ENCODE assay signal across 22 cellular contexts in the genomic region with DNA sequence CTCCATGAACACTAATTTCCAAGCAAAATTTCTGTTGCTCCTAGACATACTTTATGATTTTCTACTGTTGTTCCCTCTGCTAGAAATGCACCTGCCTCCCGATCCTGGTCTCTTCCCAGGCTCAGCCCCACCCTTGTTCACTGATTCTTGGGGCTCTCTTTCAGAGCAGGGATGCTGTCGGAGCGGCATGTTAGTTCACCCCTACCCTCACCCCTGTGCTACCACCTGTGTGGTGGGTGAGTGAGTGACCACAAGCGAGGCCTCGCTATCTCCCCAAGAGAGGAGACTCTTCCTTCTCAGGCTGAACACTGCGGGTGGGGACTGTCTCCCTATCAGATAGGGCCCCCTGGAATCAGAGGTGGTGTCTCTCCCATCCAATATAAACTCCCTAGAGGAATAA. TPM values are rescaled to one million over a fixed set of nuclear protein-coding genes. Genes with fewer than 3 reads are reported as not detected.
"Had no signal": no experiment of that assay in that cellular context is flagged by ENCODE, and none has a peak within 500 bp of the region (broad histone marks: within the 10 kb centered on the region; RNA-seq: fewer than 3 reads in every experiment).

No MANE protein-coding gene starts in this region.

- H3K4me1 Mint-ChIP-seq: activated CD4-positive, alpha-beta memory T cell treated with anti-CD3 and anti-CD28 coated beads, Interleukin-2, amount 10 ng/mL, durations not matched to agents 7 days and 5 days; activated CD4-positive, alpha-beta T cell treated with anti-CD3 and anti-CD28 coated beads for 36 hours; activated naive CD8-positive, alpha-beta T cell treated with anti-CD3 and anti-CD28 coated beads for 36 hours; activated T-helper 17 cell treated with anti-CD3 and anti-CD28 coated beads, Interleukin-2, amount 50 U/mL, for 72 hours had no signal

- H3K4me3 Mint-ChIP-seq: activated CD4-positive, alpha-beta memory T cell treated with anti-CD3 and anti-CD28 coated beads, Interleukin-2, amount 10 ng/mL, durations not matched to agents 7 days and 5 days; activated CD4-positive, alpha-beta T cell treated with anti-CD3 and anti-CD28 coated beads for 36 hours; activated naive CD4-positive, alpha-beta T cell treated with anti-CD3 and anti-CD28 coated beads for 36 hours; activated naive CD8-positive, alpha-beta T cell treated with anti-CD3 and anti-CD28 coated beads for 36 hours; activated T-helper 17 cell treated with anti-CD3 and anti-CD28 coated beads, Interleukin-2, amount 50 U/mL, for 72 hours had no signal

- ATAC-seq: activated CD4-positive, alpha-beta T cell treated with anti-CD3 and anti-CD28 coated beads for 36 hours; activated T-helper 17 cell treated with anti-CD3 and anti-CD28 coated beads, Interleukin-2, amount 50 U/mL, for 72 hours had no signal

- H3K36me3 ChIP-seq: brain microvascular endothelial cell had no signal

- H3K36me3 Mint-ChIP-seq: activated naive CD8-positive, alpha-beta T cell treated with anti-CD3 and anti-CD28 coated beads for 36 hours had no signal

- H3K9me3 Mint-ChIP-seq: activated CD4-positive, alpha-beta memory T cell treated with anti-CD3 and anti-CD28 coated beads, Interleukin-2, amount 10 ng/mL, durations not matched to agents 7 days and 5 days; activated naive CD4-positive, alpha-beta T cell treated with anti-CD3 and anti-CD28 coated beads for 36 hours; activated naive CD8-positive, alpha-beta T cell treated with anti-CD3 and anti-CD28 coated beads for 36 hours; activated T-helper 17 cell treated with anti-CD3 and anti-CD28 coated beads, Interleukin-2, amount 50 U/mL, for 72 hours had no signal

- H3K27ac Mint-ChIP-seq: activated CD4-positive, alpha-beta memory T cell treated with anti-CD3 and anti-CD28 coated beads, Interleukin-2, amount 10 ng/mL, durations not matched to agents 7 days and 5 days; activated CD4-positive, alpha-beta T cell treated with anti-CD3 and anti-CD28 coated beads for 36 hours; activated naive CD4-positive, alpha-beta T cell treated with anti-CD3 and anti-CD28 coated beads for 36 hours; activated naive CD8-positive, alpha-beta T cell treated with anti-CD3 and anti-CD28 coated beads for 36 hours; activated T-helper 17 cell treated with anti-CD3 and anti-CD28 coated beads, Interleukin-2, amount 50 U/mL, for 72 hours had no signal

- H3K4me3 ChIP-seq: PC-9 had no signal

- H3K27ac ChIP-seq: brain microvascular endothelial cell, PC-9, VCaP had no signal

- H3K27me3 ChIP-seq: brain microvascular endothelial cell had no signal

- DNase-seq: activated CD4-positive, alpha-beta memory T cell treated with anti-CD3 and anti-CD28 coated beads, Interleukin-2, amount 10 ng/mL, durations not matched to agents 7 days and 5 days; activated CD4-positive, alpha-beta T cell treated with anti-CD3 and anti-CD28 coated beads for 36 hours; activated CD4-positive, alpha-beta T cell treated with anti-CD3 and anti-CD28 coated beads, Interleukin-2, amount 50 U/mL, for 1 hour; activated gamma-delta T cell; activated naive CD4-positive, alpha-beta T cell treated with anti-CD3 and anti-CD28 coated beads for 36 hours; activated naive CD8-positive, alpha-beta T cell treated with anti-CD3 and anti-CD28 coated beads for 36 hours; activated T-cell treated with anti-CD3 and anti-CD28 coated beads for 4 hours; activated T-cell treated with anti-CD3 and anti-CD28 coated beads, Interleukin-2, amount 50 U/mL, for 48 hours; brain microvascular endothelial cell; MM.1S; NCI-H1105; NCI-H1436; NCI-H2029 treated with DMSO at 0.1 percent for 48 hours; NCI-H345; NCI-H510A; NCI-H526 treated with DMSO at 0.1 percent for 48 hours; PC-9; SIG-M5 had no signal

RNA-seq across cellular contexts. Expression of gene S100A8, which starts 4.9 kb away (rescaled TPM):
- total RNA-seq: activated CD4-positive, alpha-beta memory T cell treated with anti-CD3 and anti-CD28 coated beads, Interleukin-2, amount 10 ng/mL, durations not matched to agents 7 days and 5 days; activated CD4-positive, alpha-beta T cell treated with anti-CD3 and anti-CD28 coated beads for 36 hours; activated CD8-positive, alpha-beta memory T cell treated with anti-CD3 and anti-CD28 coated beads for 36 hours; activated naive CD4-positive, alpha-beta T cell treated with anti-CD3 and anti-CD28 coated beads for 36 hours; activated naive CD8-positive, alpha-beta T cell treated with anti-CD3 and anti-CD28 coated beads for 36 hours; activated T-helper 17 cell treated with anti-CD3 and anti-CD28 coated beads, Interleukin-2, amount 50 U/mL, for 72 hours; PC-9; T-helper 2 cell treated with Interferon-gamma antibody and Interleukin-4, amounts not matched to agents 100 ng/mL and 5 ng/mL, for 36 hours had no signal

RNA-seq across cellular contexts. Expression of gene S100A12, which starts 20.4 kb away (rescaled TPM):
- total RNA-seq: activated CD4-positive, alpha-beta memory T cell treated with anti-CD3 and anti-CD28 coated beads, Interleukin-2, amount 10 ng/mL, durations not matched to agents 7 days and 5 days; activated CD4-positive, alpha-beta T cell treated with anti-CD3 and anti-CD28 coated beads for 36 hours; activated CD8-positive, alpha-beta memory T cell treated with anti-CD3 and anti-CD28 coated beads for 36 hours; activated naive CD4-positive, alpha-beta T cell treated with anti-CD3 and anti-CD28 coated beads for 36 hours; activated naive CD8-positive, alpha-beta T cell treated with anti-CD3 and anti-CD28 coated beads for 36 hours; activated T-helper 17 cell treated with anti-CD3 and anti-CD28 coated beads, Interleukin-2, amount 50 U/mL, for 72 hours; PC-9; T-helper 2 cell treated with Interferon-gamma antibody and Interleukin-4, amounts not matched to agents 100 ng/mL and 5 ng/mL, for 36 hours had no signal

RNA-seq across cellular contexts. Expression of gene S100A7A, which starts 20.5 kb away (rescaled TPM):
- total RNA-seq: activated CD4-positive, alpha-beta memory T cell treated with anti-CD3 and anti-CD28 coated beads, Interleukin-2, amount 10 ng/mL, durations not matched to agents 7 days and 5 days; activated CD4-positive, alpha-beta T cell treated with anti-CD3 and anti-CD28 coated beads for 36 hours; activated CD8-positive, alpha-beta memory T cell treated with anti-CD3 and anti-CD28 coated beads for 36 hours; activated naive CD4-positive, alpha-beta T cell treated with anti-CD3 and anti-CD28 coated beads for 36 hours; activated naive CD8-positive, alpha-beta T cell treated with anti-CD3 and anti-CD28 coated beads for 36 hours; activated T-helper 17 cell treated with anti-CD3 and anti-CD28 coated beads, Interleukin-2, amount 50 U/mL, for 72 hours; PC-9; T-helper 2 cell treated with Interferon-gamma antibody and Interleukin-4, amounts not matched to agents 100 ng/mL and 5 ng/mL, for 36 hours had no signal

RNA-seq across cellular contexts. Expression of gene S100A9, which starts 38.1 kb away (rescaled TPM):
- total RNA-seq: activated CD4-positive, alpha-beta T cell treated with anti-CD3 and anti-CD28 coated beads for 36 hours; activated CD8-positive, alpha-beta memory T cell treated with anti-CD3 and anti-CD28 coated beads for 36 hours; activated naive CD8-positive, alpha-beta T cell treated with anti-CD3 and anti-CD28 coated beads for 36 hours; T-helper 2 cell treated with Interferon-gamma antibody and Interleukin-4, amounts not matched to agents 100 ng/mL and 5 ng/mL, for 36 hours had no signal

RNA-seq across cellular contexts. Expression of gene PGLYRP4, which starts 47.1 kb away (rescaled TPM):
- total RNA-seq: activated CD4-positive, alpha-beta memory T cell treated with anti-CD3 and anti-CD28 coated beads, Interleukin-2, amount 10 ng/mL, durations not matched to agents 7 days and 5 days; activated CD8-positive, alpha-beta memory T cell treated with anti-CD3 and anti-CD28 coated beads for 36 hours; activated naive CD4-positive, alpha-beta T cell treated with anti-CD3 and anti-CD28 coated beads for 36 hours; activated naive CD8-positive, alpha-beta T cell treated with anti-CD3 and anti-CD28 coated beads for 36 hours; PC-9; T-helper 2 cell treated with Interferon-gamma antibody and Interleukin-4, amounts not matched to agents 100 ng/mL and 5 ng/mL, for 36 hours had no signal
